11 cellular contexts compared by ENCODE assay signal in genomic region chrX:153725832-153726285, GRCh38. TPM values are rescaled to one million over a fixed set of nuclear protein-coding genes. Genes with fewer than 3 reads are reported as not detected.
DNase-seq lines count a peak whose midpoint lies in the region; ATAC-seq and TF ChIP-seq lines count a peak whose summit lies in the region.
"Had no signal": no experiment of that assay in that cellular context is flagged by ENCODE, and none has a peak within 500 bp of the region (broad histone marks: within the 10 kb centered on the region; RNA-seq: fewer than 3 reads in every experiment).

No MANE protein-coding gene starts in this region.

- H4K20me1 ChIP-seq in KMS-11 (ENCODE audit: insufficient read depth): no peaks in the 10 kb centered on the region

- H3K27me3 ChIP-seq in ACC112 (ENCODE audit: insufficient read depth, low read length): no peaks in the 10 kb centered on the region
- H3K27me3 ChIP-seq in KMS-11 (ENCODE audit: insufficient read depth, low read depth): no peaks in the 10 kb centered on the region

- H3K27ac ChIP-seq in ACC112 (ENCODE audit: low read depth, low read length) (peak overlapping the region; percentile 74), KMS-11 (peak overlapping the region; percentile 58; the same call in 1 of the 2 replicates), caudate nucleus (ENCODE audit: low read depth, low read length) (peak overlapping the region; percentile 48)

- DNase-seq in caudate nucleus (lab: John Stamatoyannopoulos, UW) (no peak), natural killer cell (no peak), DMS153 (lab: John Stamatoyannopoulos, UW) (no peak), NCI-H1105 treated with DMSO at 0.1 percent for 48 hours (lab: John Stamatoyannopoulos, UW) (no peak), left colon (no peak)
- no peak for DNase-seq in stimulated activated CD4-positive, alpha-beta T cell treated with anti-CD3 and anti-CD28 coated beads, Interleukin-12 subunit alpha, Interleukin-12 subunit beta, amount 100 ng/mL, for 4 hours
- DNase-seq: NCI-H2081; stimulated activated CD4-positive, alpha-beta T cell treated with anti-CD3 and anti-CD28 coated beads, Interleukin-4, amount 100 ng/mL, for 4 hours had no signal

- peak overlapping the region; percentile 56 for H3K4me3 Mint-ChIP-seq in natural killer cell

- H3K4me1 Mint-ChIP-seq in natural killer cell: peaks cover 18 to 30% of the 10 kb centered on the region in 2 donors

- peak overlapping the region; percentile 17; the same call in 1 of the 2 replicates for H3K4me2 ChIP-seq in KMS-11

- H3K9me3 Mint-ChIP-seq in natural killer cell: no peaks in the 10 kb centered on the region

- H3K4me3 ChIP-seq in ACC112 (ENCODE audit: low read depth, low read length): peak overlapping the region; percentile 72
- H3K4me3 ChIP-seq in KMS-11 (IDR thresholded peaks at IDR 0.05; ENCODE audit: insufficient read depth, low read depth, low read length): no peak overlapping the region

- no peaks in the 10 kb centered on the region for H3K36me3 Mint-ChIP-seq in natural killer cell

- peak overlapping the region in 1 of 2 donors; percentile 85 for H3K27ac Mint-ChIP-seq in natural killer cell

- H3K4me1 ChIP-seq in ACC112 (ENCODE audit: control insufficient read depth, insufficient read depth, low read length, unreplicated experiment): peaks cover 25% of the 10 kb centered on the region
- peaks cover 39% of the 10 kb centered on the region for H3K4me1 ChIP-seq in KMS-11 (ENCODE audit: low read depth, poor library complexity, severe bottlenecking)

- H3K9ac ChIP-seq in KMS-11: no peak overlapping the region; the same call in 1 of the 2 replicates

- H3K79me2 ChIP-seq in ACC112 (ENCODE audit: control insufficient read depth, insufficient read depth, low read length, unreplicated experiment) (peaks cover 30% of the 10 kb centered on the region), KMS-11 (ENCODE audit: insufficient read depth, low read depth) (peaks cover 19% of the 10 kb centered on the region)

- H3K27me3 Mint-ChIP-seq in natural killer cell (ENCODE audit: low read depth in 2 of 2): no peaks in the 10 kb centered on the region

- intact Hi-C loops in natural killer cell (cut with micrococcal nuclease): no loop called here
- intact Hi-C loops in left colon (cut with DNase I, micrococcal nuclease): no loop called here

- TF ChIP-seq CTCF in KMS-11 (conservative IDR thresholded peaks at IDR 0.05; ENCODE audit: low read depth, low read length): no peak
- TF ChIP-seq CTCF in natural killer cell (IDR thresholded peaks at IDR 0.05): no peak

- H3K36me3 ChIP-seq in ACC112 (ENCODE audit: insufficient read depth, low read length) (peaks cover 2% of the 10 kb centered on the region), KMS-11 (ENCODE audit: insufficient read depth) (no peaks in the 10 kb centered on the region)

- no peak overlapping the region for H2AFZ ChIP-seq in ACC112 (ENCODE audit: low read length, unreplicated experiment)
- H2AFZ ChIP-seq in KMS-11 (ENCODE audit: low read depth): no peak overlapping the region

- ATAC-seq in natural killer cell (no peak), left colon (no peak)

RNA-seq across cellular contexts. Expression of gene ABCD1, which starts 1.2 kb away (rescaled TPM):
- total RNA-seq in natural killer cell (10 to 100 TPM; 12.2 to 13.9 (median 13.8) TPM), left colon (10 to 100 TPM; 15.1 to 15.9 TPM)

RNA-seq across cellular contexts. Expression of gene BCAP31, which starts 1.7 kb away (rescaled TPM):
- total RNA-seq in natural killer cell (100 to 1,000 TPM; 109 to 131 (median 119) TPM), left colon (100 to 1,000 TPM; 200 to 203 TPM)

RNA-seq across cellular contexts. Expression of gene SLC6A8, which starts 38.1 kb away (rescaled TPM):
- total RNA-seq in natural killer cell (1 to 10 TPM in 2 of 3 donors, under 1 TPM in 1; 0.77 to 2.5 (median 1.4) TPM), left colon (100 to 1,000 TPM; 170 to 270 TPM)

RNA-seq across cellular contexts. Expression of gene PLXNB3, which starts 38.2 kb away (rescaled TPM):
- total RNA-seq in natural killer cell (1 to 10 TPM in 2 of 3 donors, not detected in 1; 1.2 to 1.3 TPM), left colon (1 to 10 TPM; 1.0 to 5.4 TPM)

RNA-seq across cellular contexts. Expression of gene PNCK, which starts 52.2 kb away (rescaled TPM):
- total RNA-seq in natural killer cell: 1 to 10 TPM in 1 of 3 donors, under 1 TPM in 2; 0.66 to 1.1 (median 0.97) TPM
- 10 to 100 TPM in 1 of 2 donors, 1 to 10 TPM in 1; 1.1 to 14.2 TPM for total RNA-seq in left colon
- total RNA-seq: activated CD8-positive, alpha-beta memory T cell treated with anti-CD3 and anti-CD28 coated beads for 36 hours had no signal

Comparison
In these comparisons a context has a peak if more than half of its experiments do, and no peak if none do; other contexts are left out.
1. RNA of gene SLC6A8, which starts 38.1 kb away (total RNA-seq): 170 to 270 TPM in left colon; 0.77 to 2.5 TPM in natural killer cell; every median in the first group is over 10 times any median in the second.
2. Peak in every context shown above with its lines, with median percentiles within 50 percentile points of each other: H3K27ac ChIP-seq.